In genomic region chrX:37746268-37746931, GRCh38 we compare ENCODE assay signal across 10 cellular contexts. TPM values are rescaled to one million over a fixed set of nuclear protein-coding genes. Genes with fewer than 3 reads are reported as not detected.
DNase-seq lines count a peak whose midpoint lies in the region; ATAC-seq and TF ChIP-seq lines count a peak whose summit lies in the region.
"Had no signal": no experiment of that assay in that cellular context is flagged by ENCODE, and none has a peak within 500 bp of the region (broad histone marks: within the 10 kb centered on the region; RNA-seq: fewer than 3 reads in every experiment).

No MANE protein-coding gene starts in this region.

- H3K4me3 ChIP-seq in lower lobe of right lung = no peak overlapping the region
- H3K4me3 ChIP-seq: A549 had no signal

- no peaks in the 10 kb centered on the region for H3K4me1 ChIP-seq in lower lobe of right lung
- H3K4me1 ChIP-seq: A549 had no signal

- DNase-seq in activated CD4-positive, alpha-beta T cell treated with anti-CD3 and anti-CD28 coated beads for 48 hours = peak; percentile 41
- DNase-seq in activated CD4-positive, alpha-beta T cell treated with anti-CD3 and anti-CD28 coated beads for 4 hours = no peak
- DNase-seq in NK-92 (lab: John Stamatoyannopoulos, UW; ENCODE audit: unreplicated experiment) (peak; percentile 7), lower lobe of right lung (no peak), NCI-H1436 treated with DMSO at 0.1 percent for 48 hours (lab: John Stamatoyannopoulos, UW) (no peak), AG08396 (ENCODE audit: low spot score) (no peak), amniotic stem cell (lab: John Stamatoyannopoulos, UW) (no peak)

- H3K9me3 ChIP-seq in lower lobe of right lung = no peaks in the 10 kb centered on the region
- H3K9me3 ChIP-seq: A549 had no signal

- no peak overlapping the region for H3K27ac ChIP-seq in lower lobe of right lung
- H3K27ac ChIP-seq: A549 had no signal

- no peaks in the 10 kb centered on the region for H3K27me3 ChIP-seq in lower lobe of right lung (ENCODE audit: low read depth)

- no peak for TF ChIP-seq CTCF in lower lobe of right lung (IDR thresholded peaks at IDR 0.05)

- no peaks in the 10 kb centered on the region for H3K36me3 ChIP-seq in lower lobe of right lung

- ATAC-seq in HG02678 (IDR thresholded peaks at IDR 0.05; ENCODE audit: unreplicated experiment) (peak; percentile 87), lower lobe of right lung (peak; percentile 72 to 73)

- intact Hi-C loops in lower lobe of right lung (cut with DNase I) = no loop called here

RNA-seq across cellular contexts. Expression of gene CYBB, which starts 33.5 kb away (rescaled TPM):
- 420 TPM for total RNA-seq in lower lobe of right lung
- total RNA-seq: glomerular endothelial cell had no signal

Comparison
In these comparisons a context has a peak if more than half of its experiments do, and no peak if none do; other contexts are left out.
1. DNase-seq: peak in activated CD4-positive, alpha-beta T cell treated with anti-CD3 and anti-CD28 coated beads for 48 hours (single experiment) and NK-92 (single experiment); none in activated CD4-positive, alpha-beta T cell treated with anti-CD3 and anti-CD28 coated beads for 4 hours (0 of 2), lower lobe of right lung (single experiment), NCI-H1436 treated with DMSO at 0.1 percent for 48 hours (single experiment), AG08396 (single experiment) and amniotic stem cell (single experiment).